In genomic region chr22:24427500-24428164, GRCh38 we compare ENCODE assay signal across 10 cellular contexts. TPM values are rescaled to one million over a fixed set of nuclear protein-coding genes. Genes with fewer than 3 reads are reported as not detected.
DNase-seq lines count a peak whose midpoint lies in the region; ATAC-seq and TF ChIP-seq lines count a peak whose summit lies in the region.
"Had no signal": no experiment of that assay in that cellular context is flagged by ENCODE, and none has a peak within 500 bp of the region (broad histone marks: within the 10 kb centered on the region; RNA-seq: fewer than 3 reads in every experiment).

TSS of gene ADORA2A (plus strand) at chr22:24427599. CDS start at chr22:24433405, 5,806 bp downstream.

- intact Hi-C loops in lower lobe of right lung (cut with DNase I) = no loop called here

- peak within 1 kb of the TSS; percentile 77 to 88 (median 80) for H3K4me3 Mint-ChIP-seq in IgD-negative memory B cell
- peak within 1 kb of the TSS; percentile 91 to 94 for H3K4me3 Mint-ChIP-seq in stimulated activated naive CD8-positive, alpha-beta T cell treated with anti-CD3 and anti-CD28 coated beads, Interleukin-15, amount 100 ng/mL, for 72 hours

- H3K36me3 ChIP-seq in lower lobe of right lung = no peaks in the 10 kb centered on the region
- H3K36me3 ChIP-seq in mesendoderm (ENCODE audit: control insufficient read depth, insufficient read depth, low read length) = no peaks in the 10 kb centered on the region

- no peak within 1 kb of the TSS for H3K4me2 ChIP-seq in mesendoderm (ENCODE audit: low read length)

- no peaks in the 10 kb centered on the region for H3K79me1 ChIP-seq in mesendoderm (ENCODE audit: low read length)

- peak in 1 of 2 donors; percentile 46 for ATAC-seq in lower lobe of right lung
- ATAC-seq in stimulated activated naive CD8-positive, alpha-beta T cell treated with anti-CD3 and anti-CD28 coated beads, Interleukin-15, amount 100 ng/mL, for 72 hours = peak; percentile 79

- no peak within 1 kb of the TSS for H2BK120ac ChIP-seq in mesendoderm (ENCODE audit: low read depth, low read length)

- no peaks in the 10 kb centered on the region for H3K36me3 Mint-ChIP-seq in IgD-negative memory B cell
- H3K36me3 Mint-ChIP-seq: brain had no signal

- H3K27me3 Mint-ChIP-seq in IgD-negative memory B cell = peaks cover 1% of the 10 kb centered on the region
- H3K27me3 Mint-ChIP-seq in stimulated activated naive CD8-positive, alpha-beta T cell treated with anti-CD3 and anti-CD28 coated beads, Interleukin-15, amount 100 ng/mL, for 72 hours = peaks cover 2% of the 10 kb centered on the region

- DNase-seq in DMS 273 (lab: John Stamatoyannopoulos, UW; ENCODE audit: unreplicated experiment) (peak; percentile 21), DMS 273 treated with DMSO at 0.1 percent for 48 hours (lab: John Stamatoyannopoulos, UW) (no peak), activated T-cell treated with anti-CD3 and anti-CD28 coated beads for 4 hours (peak; percentile 72), lower lobe of right lung (peak; percentile 76), mesendoderm (no peak), AG20443 (ENCODE audit: low spot score) (no peak)
- DNase-seq in stimulated activated naive CD8-positive, alpha-beta T cell treated with anti-CD3 and anti-CD28 coated beads, Interleukin-15, amount 100 ng/mL, for 72 hours = peak; percentile 79 to 84

- no CpG with 5 or more reads among the region's 22 CpGs for WGBS in mesendoderm (ENCODE audit: extremely low coverage, insufficient coverage, low lambda C conversion rate)

- H3K9me3 Mint-ChIP-seq in IgD-negative memory B cell = no peaks in the 10 kb centered on the region
- no peaks in the 10 kb centered on the region for H3K9me3 Mint-ChIP-seq in stimulated activated naive CD8-positive, alpha-beta T cell treated with anti-CD3 and anti-CD28 coated beads, Interleukin-15, amount 100 ng/mL, for 72 hours
- H3K9me3 Mint-ChIP-seq: brain had no signal

- H2BK5ac ChIP-seq in mesendoderm (ENCODE audit: low read length) = no peak within 1 kb of the TSS

- H3K9ac ChIP-seq in mesendoderm (ENCODE audit: low read length) = no peak within 1 kb of the TSS

- H3K4ac ChIP-seq in mesendoderm (ENCODE audit: low read depth, low read length) = no peak within 1 kb of the TSS

- no peak within 1 kb of the TSS for H4K5ac ChIP-seq in mesendoderm (ENCODE audit: low read length)

- no peak for TF ChIP-seq CTCF in lower lobe of right lung (IDR thresholded peaks at IDR 0.05)

- H3K79me2 ChIP-seq in mesendoderm (ENCODE audit: control insufficient read depth, insufficient read depth, low read length) = no peaks in the 10 kb centered on the region

- H3K27me3 ChIP-seq in lower lobe of right lung (ENCODE audit: low read depth) (peaks cover 13% of the 10 kb centered on the region), mesendoderm (ENCODE audit: insufficient read depth, low read length, poor library complexity) (no peaks in the 10 kb centered on the region)

- H3K4me1 ChIP-seq in lower lobe of right lung (peaks cover 73% of the 10 kb centered on the region), mesendoderm (ENCODE audit: control insufficient read depth, low read depth, low read length) (no peaks in the 10 kb centered on the region)

- no peak within 1 kb of the TSS for H2BK15ac ChIP-seq in mesendoderm (replicated peaks; ENCODE audit: low read depth)

- no peak within 1 kb of the TSS for H4K8ac ChIP-seq in mesendoderm (ENCODE audit: low read depth, low read length)

- H2AK5ac ChIP-seq in mesendoderm (ENCODE audit: low read length) = no peak within 1 kb of the TSS

- no peak within 1 kb of the TSS for H3K23ac ChIP-seq in mesendoderm (ENCODE audit: low read length)

- peak within 1 kb of the TSS; percentile 37 for H3K4me3 ChIP-seq in lower lobe of right lung
- H3K4me3 ChIP-seq in mesendoderm (ENCODE audit: low read length) = no peak within 1 kb of the TSS

- peak within 1 kb of the TSS; percentile 96 to 100 (median 99) for H3K27ac Mint-ChIP-seq in IgD-negative memory B cell
- peak within 1 kb of the TSS; percentile 96 to 97 for H3K27ac Mint-ChIP-seq in stimulated activated naive CD8-positive, alpha-beta T cell treated with anti-CD3 and anti-CD28 coated beads, Interleukin-15, amount 100 ng/mL, for 72 hours

- H3K18ac ChIP-seq in mesendoderm (ENCODE audit: low read length) = no peak within 1 kb of the TSS

- H3K9me3 ChIP-seq in lower lobe of right lung = no peaks in the 10 kb centered on the region

- peaks cover 34 to 58% (median 47%) of the 10 kb centered on the region in 3 donors for H3K4me1 Mint-ChIP-seq in IgD-negative memory B cell
- H3K4me1 Mint-ChIP-seq in stimulated activated naive CD8-positive, alpha-beta T cell treated with anti-CD3 and anti-CD28 coated beads, Interleukin-15, amount 100 ng/mL, for 72 hours = peaks cover 79% of the 10 kb centered on the region

- H3K27ac ChIP-seq in lower lobe of right lung (peak within 1 kb of the TSS; percentile 74), mesendoderm (ENCODE audit: low read depth, low read length) (no peak within 1 kb of the TSS)
- H3K27ac ChIP-seq: 22Rv1 had no signal

- H3K56ac ChIP-seq in mesendoderm (ENCODE audit: low read length) = no peak within 1 kb of the TSS

RNA-seq across cellular contexts. Expression of gene ADORA2A, which starts in this region (rescaled TPM):
- polyA plus RNA-seq in IgD-negative memory B cell = 26.6 TPM
- total RNA-seq in lower lobe of right lung = 16.0 TPM
- 1.1 TPM for polyA plus RNA-seq in mesendoderm (2013, experiment 1 of 2)
- polyA plus RNA-seq in mesendoderm (2013, experiment 2 of 2) = 1.3 TPM

Comparison
In these comparisons a context has a peak if more than half of its experiments do, and no peak if none do; other contexts are left out.
1. DNase-seq: peak in DMS 273 (single experiment), activated T-cell treated with anti-CD3 and anti-CD28 coated beads for 4 hours (single experiment), lower lobe of right lung (single experiment) and stimulated activated naive CD8-positive, alpha-beta T cell treated with anti-CD3 and anti-CD28 coated beads, Interleukin-15, amount 100 ng/mL, for 72 hours (2 of 2); none in DMS 273 treated with DMSO at 0.1 percent for 48 hours (single experiment), mesendoderm (single experiment) and AG20443 (single experiment).